In genomic region chr15:62094398-62094797, GRCh38 we compare ENCODE assay signal across 1 cellular context.
TF ChIP-seq lines count a peak whose summit lies in the region.

No MANE protein-coding gene starts in this region.

TF ChIP-seq in K562, 482 proteins besides CTCF, POLR2A, EP300 and RAD21 (continued from another document):
- TF ChIP-seq ZMIZ1 (IDR thresholded peaks at IDR 0.05; ENCODE audit: low read depth in 2 of 2, low read length in 2 of 2) (peak in 1 of 2 experiments; percentile 83; a peak in 2 of 4 replicates), ZNF134 (CRISPR knock-in tag; conservative IDR thresholded peaks at IDR 0.05) (peak; percentile 49; the same call in 1 of the 2 replicates), STAT5A (IDR thresholded peaks at IDR 0.05; ENCODE audit: borderline replicate concordance, low read length) (peak; percentile 81; the same call in 1 of the 2 replicates), SMC3 (conservative IDR thresholded peaks at IDR 0.05; ENCODE audit: insufficient read depth, low read depth, low read length) (no peak), HNRNPLL (IDR thresholded peaks at IDR 0.05; ENCODE audit: low read depth, low read length, poor library complexity, severe bottlenecking) (peak; percentile 31), HDAC3 (IDR thresholded peaks at IDR 0.05; ENCODE audit: borderline replicate concordance, partially characterized antibody) (peak; percentile 89), POU5F1 (IDR thresholded peaks at IDR 0.05; ENCODE audit: borderline replicate concordance, low read depth, low read length, partially characterized antibody) (no peak), TBL1XR1 (IDR thresholded peaks at IDR 0.05; ENCODE audit: low read length in 2 of 2) (peak in 1 of 2 experiments; percentile 71; a peak in 1 of 4 replicates), RUNX1 (IDR thresholded peaks at IDR 0.05; ENCODE audit: low read depth) (peak; percentile 84; the same call in 1 of the 2 replicates), BHLHE40 (IDR thresholded peaks at IDR 0.05; ENCODE audit: low read length) (peak; percentile 88), WHSC1 (IDR thresholded peaks at IDR 0.05; ENCODE audit: low read length) (no peak), RBBP5 (IDR thresholded peaks at IDR 0.05; ENCODE audit: borderline replicate concordance, insufficient read depth, low read length, poor library complexity, severe bottlenecking) (no peak), CBX2 (IDR thresholded peaks at IDR 0.05; ENCODE audit: insufficient read depth, low read length, poor library complexity, severe bottlenecking) (no peak), NCOA6 (IDR thresholded peaks at IDR 0.05) (no peak), ZNF431 (CRISPR knock-in tag; IDR thresholded peaks at IDR 0.05) (0 out of 2 replicates have a peak, but pooled peaks have one; percentile 28), SP2 (IDR thresholded peaks at IDR 0.05; ENCODE audit: extremely low read depth, low read depth, low read length, poor library complexity, severe bottlenecking) (no peak), SMARCA4 (IDR thresholded peaks at IDR 0.05) (peak; percentile 93), ZNF764 (CRISPR knock-in tag; IDR thresholded peaks at IDR 0.05; ENCODE audit: low read depth) (no peak), PPARD (CRISPR knock-in tag; IDR thresholded peaks at IDR 0.05) (no peak), FOS (IDR thresholded peaks at IDR 0.05; ENCODE audit: extremely low read depth, insufficient read length) (no peak), ZKSCAN8 (CRISPR knock-in tag; IDR thresholded peaks at IDR 0.05) (peak; percentile 82), BRD9 (IDR thresholded peaks at IDR 0.05; ENCODE audit: low read depth, partially characterized antibody) (no peak), CBX1 (IDR thresholded peaks at IDR 0.05; ENCODE audit: low read depth) (no peak)
- TF ChIP-seq, protein P1, sequence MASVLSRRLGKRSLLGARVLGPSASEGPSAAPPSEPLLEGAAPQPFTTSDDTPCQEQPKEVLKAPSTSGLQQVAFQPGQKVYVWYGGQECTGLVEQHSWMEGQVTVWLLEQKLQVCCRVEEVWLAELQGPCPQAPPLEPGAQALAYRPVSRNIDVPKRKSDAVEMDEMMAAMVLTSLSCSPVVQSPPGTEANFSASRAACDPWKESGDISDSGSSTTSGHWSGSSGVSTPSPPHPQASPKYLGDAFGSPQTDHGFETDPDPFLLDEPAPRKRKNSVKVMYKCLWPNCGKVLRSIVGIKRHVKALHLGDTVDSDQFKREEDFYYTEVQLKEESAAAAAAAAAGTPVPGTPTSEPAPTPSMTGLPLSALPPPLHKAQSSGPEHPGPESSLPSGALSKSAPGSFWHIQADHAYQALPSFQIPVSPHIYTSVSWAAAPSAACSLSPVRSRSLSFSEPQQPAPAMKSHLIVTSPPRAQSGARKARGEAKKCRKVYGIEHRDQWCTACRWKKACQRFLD (CRISPR knock-in tag; IDR thresholded peaks at IDR 0.05), result peak; percentile 90
- TF ChIP-seq, protein P2, sequence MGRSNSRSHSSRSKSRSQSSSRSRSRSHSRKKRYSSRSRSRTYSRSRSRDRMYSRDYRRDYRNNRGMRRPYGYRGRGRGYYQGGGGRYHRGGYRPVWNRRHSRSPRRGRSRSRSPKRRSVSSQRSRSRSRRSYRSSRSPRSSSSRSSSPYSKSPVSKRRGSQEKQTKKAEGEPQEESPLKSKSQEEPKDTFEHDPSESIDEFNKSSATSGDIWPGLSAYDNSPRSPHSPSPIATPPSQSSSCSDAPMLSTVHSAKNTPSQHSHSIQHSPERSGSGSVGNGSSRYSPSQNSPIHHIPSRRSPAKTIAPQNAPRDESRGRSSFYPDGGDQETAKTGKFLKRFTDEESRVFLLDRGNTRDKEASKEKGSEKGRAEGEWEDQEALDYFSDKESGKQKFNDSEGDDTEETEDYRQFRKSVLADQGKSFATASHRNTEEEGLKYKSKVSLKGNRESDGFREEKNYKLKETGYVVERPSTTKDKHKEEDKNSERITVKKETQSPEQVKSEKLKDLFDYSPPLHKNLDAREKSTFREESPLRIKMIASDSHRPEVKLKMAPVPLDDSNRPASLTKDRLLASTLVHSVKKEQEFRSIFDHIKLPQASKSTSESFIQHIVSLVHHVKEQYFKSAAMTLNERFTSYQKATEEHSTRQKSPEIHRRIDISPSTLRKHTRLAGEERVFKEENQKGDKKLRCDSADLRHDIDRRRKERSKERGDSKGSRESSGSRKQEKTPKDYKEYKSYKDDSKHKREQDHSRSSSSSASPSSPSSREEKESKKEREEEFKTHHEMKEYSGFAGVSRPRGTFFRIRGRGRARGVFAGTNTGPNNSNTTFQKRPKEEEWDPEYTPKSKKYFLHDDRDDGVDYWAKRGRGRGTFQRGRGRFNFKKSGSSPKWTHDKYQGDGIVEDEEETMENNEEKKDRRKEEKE (IDR thresholded peaks at IDR 0.05; ENCODE audit: borderline replicate concordance in 1 of 2, control insufficient read depth in 1 of 2, low read depth in 2 of 2, low read length in 1 of 2), result no peak
- TF ChIP-seq, protein P3, sequence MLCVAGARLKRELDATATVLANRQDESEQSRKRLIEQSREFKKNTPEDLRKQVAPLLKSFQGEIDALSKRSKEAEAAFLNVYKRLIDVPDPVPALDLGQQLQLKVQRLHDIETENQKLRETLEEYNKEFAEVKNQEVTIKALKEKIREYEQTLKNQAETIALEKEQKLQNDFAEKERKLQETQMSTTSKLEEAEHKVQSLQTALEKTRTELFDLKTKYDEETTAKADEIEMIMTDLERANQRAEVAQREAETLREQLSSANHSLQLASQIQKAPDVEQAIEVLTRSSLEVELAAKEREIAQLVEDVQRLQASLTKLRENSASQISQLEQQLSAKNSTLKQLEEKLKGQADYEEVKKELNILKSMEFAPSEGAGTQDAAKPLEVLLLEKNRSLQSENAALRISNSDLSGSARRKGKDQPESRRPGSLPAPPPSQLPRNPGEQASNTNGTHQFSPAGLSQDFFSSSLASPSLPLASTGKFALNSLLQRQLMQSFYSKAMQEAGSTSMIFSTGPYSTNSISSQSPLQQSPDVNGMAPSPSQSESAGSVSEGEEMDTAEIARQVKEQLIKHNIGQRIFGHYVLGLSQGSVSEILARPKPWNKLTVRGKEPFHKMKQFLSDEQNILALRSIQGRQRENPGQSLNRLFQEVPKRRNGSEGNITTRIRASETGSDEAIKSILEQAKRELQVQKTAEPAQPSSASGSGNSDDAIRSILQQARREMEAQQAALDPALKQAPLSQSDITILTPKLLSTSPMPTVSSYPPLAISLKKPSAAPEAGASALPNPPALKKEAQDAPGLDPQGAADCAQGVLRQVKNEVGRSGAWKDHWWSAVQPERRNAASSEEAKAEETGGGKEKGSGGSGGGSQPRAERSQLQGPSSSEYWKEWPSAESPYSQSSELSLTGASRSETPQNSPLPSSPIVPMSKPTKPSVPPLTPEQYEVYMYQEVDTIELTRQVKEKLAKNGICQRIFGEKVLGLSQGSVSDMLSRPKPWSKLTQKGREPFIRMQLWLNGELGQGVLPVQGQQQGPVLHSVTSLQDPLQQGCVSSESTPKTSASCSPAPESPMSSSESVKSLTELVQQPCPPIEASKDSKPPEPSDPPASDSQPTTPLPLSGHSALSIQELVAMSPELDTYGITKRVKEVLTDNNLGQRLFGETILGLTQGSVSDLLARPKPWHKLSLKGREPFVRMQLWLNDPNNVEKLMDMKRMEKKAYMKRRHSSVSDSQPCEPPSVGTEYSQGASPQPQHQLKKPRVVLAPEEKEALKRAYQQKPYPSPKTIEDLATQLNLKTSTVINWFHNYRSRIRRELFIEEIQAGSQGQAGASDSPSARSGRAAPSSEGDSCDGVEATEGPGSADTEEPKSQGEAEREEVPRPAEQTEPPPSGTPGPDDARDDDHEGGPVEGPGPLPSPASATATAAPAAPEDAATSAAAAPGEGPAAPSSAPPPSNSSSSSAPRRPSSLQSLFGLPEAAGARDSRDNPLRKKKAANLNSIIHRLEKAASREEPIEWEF (CRISPR knock-in tag; IDR thresholded peaks at IDR 0.05), result peak; percentile 60; the same call in 1 of the 2 replicates
